8 cellular contexts compared by ENCODE assay signal in genomic region chr11:128776434-128777284, GRCh38.
DNase-seq lines count a peak whose midpoint lies in the region; ATAC-seq and TF ChIP-seq lines count a peak whose summit lies in the region.

No MANE protein-coding gene starts in this region.

- H3K36me3 Mint-ChIP-seq in H9 (ENCODE audit: insufficient read depth in 1 of 3, low read depth in 3 of 3) (no peaks in the 10 kb centered on the region; a peak in 1 of 7 replicates), activated B cell treated with CpG ODN at 0.5 μM for 24 hours (ENCODE audit: low read depth) (peaks cover 94% of the 10 kb centered on the region)

- H3K4me2 ChIP-seq in H9 (ENCODE audit: insufficient read depth, insufficient read length, low read length) (no peak overlapping the region), osteoblast (ENCODE audit: insufficient read depth, low read length) (peak overlapping the region; percentile 55)

- no peak overlapping the region for H2BK20ac ChIP-seq in H9 (ENCODE audit: low read depth, low read length, poor library complexity, severe bottlenecking)

- H3K27ac Mint-ChIP-seq in H9 (peak overlapping the region in 2 of 3 experiments; percentile 5 to 87; a peak in 3 of 7 replicates), activated B cell treated with CpG ODN at 0.5 μM for 24 hours (peak overlapping the region; percentile 56)

- H3T11ph ChIP-seq in H9 (ENCODE audit: low read length): no peak overlapping the region

- H2AFZ ChIP-seq in H9 (ENCODE audit: low read length): no peak overlapping the region
- peak overlapping the region; percentile 20 for H2AFZ ChIP-seq in osteoblast (ENCODE audit: low read length)

- no peaks in the 10 kb centered on the region for H3K23me2 ChIP-seq in H9 (ENCODE audit: insufficient read length, low read depth, low read length, poor library complexity, severe bottlenecking)

- H3K4me1 Mint-ChIP-seq in H9 (peaks cover 26 to 29% of the 10 kb centered on the region in 2 experiments), activated B cell treated with CpG ODN at 0.5 μM for 24 hours (peaks cover 42% of the 10 kb centered on the region)

- no peak overlapping the region for H4K5ac ChIP-seq in H9 (ENCODE audit: insufficient read length, low read depth, low read length)

- H3K4ac ChIP-seq in H9 (ENCODE audit: low read depth, low read length): no peak overlapping the region

- no peaks in the 10 kb centered on the region for H4K20me1 ChIP-seq in H9 (ENCODE audit: control insufficient read depth, insufficient read depth, insufficient read length)
- H4K20me1 ChIP-seq in osteoblast (ENCODE audit: insufficient read depth, low read length): no peaks in the 10 kb centered on the region

- POLR2A ChIA-PET in activated B cell treated with CpG ODN at 0.5 μM for 24 hours (lab: Charles Lee): interaction anchor here (0.5 to 1.5 kb wide), 6 partner anchors 19 to 305 kb away, joined by 3 to 9 read pairs (median 4); partner anchors contain the start of gene FLI1

- H3K56ac ChIP-seq in H9 (ENCODE audit: insufficient read length, low read depth, low read length): no peak overlapping the region

- no peak overlapping the region for H3K27ac ChIP-seq in H9 (ENCODE audit: insufficient read length, low read depth, low read length)
- no peak overlapping the region for H3K27ac ChIP-seq in osteoblast (ENCODE audit: low read depth, low read length)

- no peak overlapping the region for H3K18ac ChIP-seq in H9 (ENCODE audit: insufficient read length, low read depth, low read length)

- CTCF ChIA-PET in activated B cell treated with CpG ODN at 0.5 μM for 24 hours (lab: Charles Lee): interaction anchor here (0.6 to 3.0 kb wide), 19 partner anchors 8 to 619 kb away, joined by 3 to 22 read pairs (median 4); no protein-coding TSS in a partner anchor

- H3K4me1 ChIP-seq in H9 (ENCODE audit: insufficient read depth, low read length): no peaks in the 10 kb centered on the region; the same call in 1 of the 2 replicates
- H3K4me1 ChIP-seq in osteoblast (ENCODE audit: insufficient read depth, low read length): peaks cover 14% of the 10 kb centered on the region

- H3K79me2 ChIP-seq in H9 (ENCODE audit: insufficient read depth, low read length) (no peaks in the 10 kb centered on the region), osteoblast (ENCODE audit: insufficient read depth, low read length) (no peaks in the 10 kb centered on the region)

- DNase-seq in AG08396 (ENCODE audit: low spot score) (peak; percentile 58), H9 (peak; percentile 81), activated B cell treated with CpG ODN at 0.5 μM for 24 hours (no peak), epithelial cell of proximal tubule (ENCODE audit: low read depth) (no peak), osteoblast (ENCODE audit: insufficient read length, low spot score, missing footprints) (peak; percentile 95), NCI-H1694 (lab: John Stamatoyannopoulos, UW) (no peak), OCI-M2 (lab: John Stamatoyannopoulos, UW; ENCODE audit: unreplicated experiment) (no peak)

- no peak overlapping the region for H3K9ac ChIP-seq in H9 (ENCODE audit: extremely low read depth, insufficient read length, low read length)

- no peak overlapping the region for H2BK15ac ChIP-seq in H9 (ENCODE audit: low read depth, low read length)

- no peak overlapping the region for H2BK12ac ChIP-seq in H9 (ENCODE audit: insufficient read length, low read depth, low read length)

- peaks cover 36% of the 10 kb centered on the region for H3K36me3 ChIP-seq in osteoblast (ENCODE audit: insufficient read depth, low read length)

- peaks cover 28% of the 10 kb centered on the region for H3K27me3 Mint-ChIP-seq in H9 (ENCODE audit: low read depth)
- H3K27me3 Mint-ChIP-seq in activated B cell treated with CpG ODN at 0.5 μM for 24 hours: no peaks in the 10 kb centered on the region

- intact Hi-C loops in activated B cell treated with CpG ODN at 0.5 μM for 24 hours (cut with micrococcal nuclease): loop anchor here (1.0 to 5.0 kb wide), 3 partner anchors 56 to 744 kb away; no protein-coding TSS in a partner anchor

- H2BK120ac ChIP-seq in H9 (ENCODE audit: low read depth, low read length, poor library complexity, severe bottlenecking): no peak overlapping the region

- H3K4me3 Mint-ChIP-seq in H9: peak overlapping the region in 1 of 2 experiments; percentile 21; a peak in 1 of 5 replicates
- H3K4me3 Mint-ChIP-seq in activated B cell treated with CpG ODN at 0.5 μM for 24 hours: no peak overlapping the region

- no CpG with 5 or more reads among the region's 36 CpGs for WGBS in H9 (ENCODE audit: extremely low coverage, insufficient read length, low lambda C conversion rate)

- no peaks in the 10 kb centered on the region; a peak in 1 of 5 replicates for H3K9me3 Mint-ChIP-seq in H9
- no peaks in the 10 kb centered on the region for H3K9me3 Mint-ChIP-seq in activated B cell treated with CpG ODN at 0.5 μM for 24 hours

- peaks cover 2% of the 10 kb centered on the region; the same call in 1 of the 2 replicates for H3K27me3 ChIP-seq in H9 (ENCODE audit: insufficient read depth, low read length)
- no peaks in the 10 kb centered on the region for H3K27me3 ChIP-seq in osteoblast (ENCODE audit: insufficient read depth, low read length)

- H2AK5ac ChIP-seq in H9 (ENCODE audit: insufficient read length, low read length): no peak overlapping the region

- H3K9me3 ChIP-seq in H9 (ENCODE audit: control insufficient read depth, low read depth, low read length) (no peaks in the 10 kb centered on the region), osteoblast (ENCODE audit: low read depth, low read length) (no peaks in the 10 kb centered on the region)

- peak; percentile 72 for TF ChIP-seq CTCF in H9 (conservative IDR thresholded peaks at IDR 0.05)
- no peak for TF ChIP-seq CTCF in activated B cell treated with CpG ODN at 0.5 μM for 24 hours (IDR thresholded peaks at IDR 0.05)
- TF ChIP-seq CTCF in epithelial cell of proximal tubule (conservative IDR thresholded peaks at IDR 0.05; ENCODE audit: low read depth, low read length): peak; percentile 66
- TF ChIP-seq CTCF in osteoblast (IDR thresholded peaks at IDR 0.05; ENCODE audit: extremely low read depth, low read depth, low read length): peak; percentile 56

- H3K4me3 ChIP-seq in epithelial cell of proximal tubule (ENCODE audit: low read depth, low read length) (no peak overlapping the region), osteoblast (ENCODE audit: insufficient read depth, low read length) (no peak overlapping the region)

- no peaks in the 10 kb centered on the region for H3K79me1 ChIP-seq in H9 (ENCODE audit: insufficient read depth, low read depth, low read length, poor library complexity, severe bottlenecking)

- H3K14ac ChIP-seq in H9 (ENCODE audit: insufficient read depth, low read length): no peak overlapping the region

- no peak overlapping the region for H4K91ac ChIP-seq in H9 (ENCODE audit: insufficient read length, low read depth, low read length)

- ATAC-seq in activated B cell treated with CpG ODN at 0.5 μM for 24 hours (ENCODE audit: low read depth) (no peak), GM19328 (IDR thresholded peaks at IDR 0.05; ENCODE audit: unreplicated experiment) (no peak)

- no peak overlapping the region for H3K23ac ChIP-seq in H9 (ENCODE audit: insufficient read length, low read depth, low read length)

- no peak overlapping the region for H4K8ac ChIP-seq in H9 (replicated peaks; ENCODE audit: insufficient read length, low read depth, low read length)

- no peak overlapping the region for H2BK5ac ChIP-seq in H9 (ENCODE audit: insufficient read length, low read length)

Comparison
In these comparisons a context has a peak if more than half of its experiments do, and no peak if none do; other contexts are left out.
1. DNase-seq: peak in AG08396 (single experiment), H9 (single experiment) and osteoblast (single experiment); none in activated B cell treated with CpG ODN at 0.5 μM for 24 hours (single experiment), epithelial cell of proximal tubule (single experiment), NCI-H1694 (single experiment) and OCI-M2 (single experiment).